8 cellular contexts compared by ENCODE assay signal in the genomic region with DNA sequence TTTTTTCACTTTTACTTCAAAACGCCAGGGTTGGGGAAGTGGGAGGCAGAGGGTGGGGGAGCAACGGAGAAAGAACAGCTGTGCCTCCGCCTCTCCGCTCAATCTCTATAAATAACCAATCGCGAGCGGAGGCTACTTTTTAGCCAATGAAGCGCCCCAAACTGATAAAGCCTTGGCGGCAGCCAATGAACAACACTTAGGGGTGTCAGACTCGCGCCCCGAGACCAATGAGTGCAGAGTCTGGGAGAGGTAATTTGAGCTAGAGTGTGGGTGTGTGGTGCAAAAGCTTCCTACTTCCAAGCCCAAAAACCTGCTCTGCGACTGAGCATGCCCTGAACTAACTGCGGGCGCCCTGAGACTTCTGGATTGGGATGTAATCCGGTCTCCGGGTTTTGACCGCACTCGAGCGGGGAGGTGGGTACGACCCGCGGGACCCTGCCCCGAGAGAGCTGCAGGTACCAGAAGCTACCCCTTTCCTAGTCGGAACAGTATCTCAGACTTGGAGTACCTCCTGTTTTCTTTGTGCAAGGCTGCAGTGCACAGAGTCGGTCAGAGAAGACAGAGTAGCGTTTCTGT. TPM values are rescaled to one million over a fixed set of nuclear protein-coding genes. Genes with fewer than 3 reads are reported as not detected.
DNase-seq lines count a peak whose midpoint lies in the region; ATAC-seq and TF ChIP-seq lines count a peak whose summit lies in the region.

No MANE protein-coding gene starts in this region.

- H2AFZ ChIP-seq in PC-9: peak overlapping the region; percentile 94

- peak; percentile 82 for ATAC-seq in GM21526 (IDR thresholded peaks at IDR 0.05; ENCODE audit: low FRiP score, unreplicated experiment)
- ATAC-seq in activated T-cell treated with anti-CD3 and anti-CD28 coated beads, Interleukin-2, amount 50 U/mL, for 72 hours (replicated peaks in 1 of 2): peak; percentile 80

- POLR2A ChIA-PET in PC-9 (lab: Charles Lee; ENCODE audit: unreplicated experiment): interaction anchor here (0.5 to 1.9 kb wide), 21 partner anchors 9 to 769 kb away, joined by 3 to 48 read pairs (median 6); partner anchors contain the start of gene P2RY1

- DNase-seq in DMS 273 (lab: John Stamatoyannopoulos, UW; ENCODE audit: unreplicated experiment) (peak; percentile 100), HuH-7 (ENCODE audit: low spot score) (peak; percentile 93), PC-9 (peak; percentile 97 to 99), esophagus squamous epithelium (lab: John Stamatoyannopoulos, UW) (peak; percentile 84)
- peak; percentile 87 to 93 for DNase-seq in activated T-cell treated with anti-CD3 and anti-CD28 coated beads, Interleukin-2, amount 50 U/mL, for 72 hours
- DNase-seq in stimulated activated CD8-positive, alpha-beta memory T cell treated with anti-CD3 and anti-CD28 coated beads, Interleukin-7, amount 100 ng/mL, for 4 hours (ENCODE audit: low read depth in 2 of 2): peak; percentile 82 to 90

- H3K27me3 ChIP-seq in PC-9 (ENCODE audit: insufficient read depth, low read depth) (no peaks in the 10 kb centered on the region), esophagus squamous epithelium (no peaks in the 10 kb centered on the region), muscle layer of duodenum (ENCODE audit: low read depth, low read length) (no peaks in the 10 kb centered on the region)

- TF ChIP-seq POLR2A in esophagus squamous epithelium (IDR thresholded peaks at IDR 0.05): peak in 3 of 4 donors; percentile 51 to 79 (median 53)

- H3K4me2 ChIP-seq in PC-9: peak overlapping the region; percentile 76

- H4K20me1 ChIP-seq in PC-9 (ENCODE audit: insufficient read depth): peaks cover 26% of the 10 kb centered on the region

- H3K9me3 Mint-ChIP-seq in activated T-cell treated with anti-CD3 and anti-CD28 coated beads, Interleukin-2, amount 50 U/mL, for 72 hours: no peaks in the 10 kb centered on the region

- CTCF ChIA-PET in PC-9 (lab: Charles Lee): interaction anchor here (0.5 to 1.7 kb wide), 6 partner anchors 16 to 607 kb away, joined by 3 to 15 read pairs (median 4); no protein-coding TSS in a partner anchor

- peaks cover 30% of the 10 kb centered on the region for H3F3A ChIP-seq in PC-9 (ENCODE audit: insufficient read depth, low read depth)

- peaks cover 4 to 5% of the 10 kb centered on the region in 2 donors for H3K36me3 Mint-ChIP-seq in activated T-cell treated with anti-CD3 and anti-CD28 coated beads, Interleukin-2, amount 50 U/mL, for 72 hours (ENCODE audit: insufficient read depth in 2 of 2)

- H3K79me2 ChIP-seq in PC-9 (ENCODE audit: low read depth): peaks cover 42% of the 10 kb centered on the region

- no peaks in the 10 kb centered on the region for H3K9me3 ChIP-seq in PC-9 (ENCODE audit: insufficient read depth, low read depth)
- no peaks in the 10 kb centered on the region for H3K9me3 ChIP-seq in esophagus squamous epithelium
- no peaks in the 10 kb centered on the region for H3K9me3 ChIP-seq in muscle layer of duodenum (ENCODE audit: control insufficient read depth in 1 of 2, low read length in 2 of 2)

- H3K27ac Mint-ChIP-seq in activated T-cell treated with anti-CD3 and anti-CD28 coated beads, Interleukin-2, amount 50 U/mL, for 72 hours: peak overlapping the region; percentile 95

- no peaks in the 10 kb centered on the region for H3K27me3 Mint-ChIP-seq in activated T-cell treated with anti-CD3 and anti-CD28 coated beads, Interleukin-2, amount 50 U/mL, for 72 hours (ENCODE audit: low read depth)

- H3K9me2 ChIP-seq in PC-9 (ENCODE audit: insufficient read depth): no peaks in the 10 kb centered on the region

- intact Hi-C loops in PC-9 (cut with micrococcal nuclease; ENCODE audit: unreplicated experiment) (loop anchor here (1.0 to 10.0 kb wide), 9 partner anchors 60 to 814 kb away; no protein-coding TSS in a partner anchor), esophagus squamous epithelium (cut with DNase I) (loop anchor here (5.0 kb wide), 2 partner anchors 109 to 126 kb away; no protein-coding TSS in a partner anchor)

- H3K36me3 ChIP-seq in PC-9 (ENCODE audit: low read depth): peaks cover 16% of the 10 kb centered on the region
- H3K36me3 ChIP-seq in esophagus squamous epithelium: no peaks in the 10 kb centered on the region
- H3K36me3 ChIP-seq in muscle layer of duodenum (ENCODE audit: control insufficient read depth in 1 of 2, insufficient read depth in 2 of 2, low read length in 2 of 2): no peaks in the 10 kb centered on the region

- peak overlapping the region; percentile 98 to 99 for H3K4me3 Mint-ChIP-seq in activated T-cell treated with anti-CD3 and anti-CD28 coated beads, Interleukin-2, amount 50 U/mL, for 72 hours

- peak overlapping the region; percentile 97 for H3K4me3 ChIP-seq in PC-9
- peak overlapping the region; percentile 88 to 97 (median 92) for H3K4me3 ChIP-seq in esophagus squamous epithelium
- peak overlapping the region; percentile 88 to 92 for H3K4me3 ChIP-seq in muscle layer of duodenum (ENCODE audit: low read depth in 1 of 2, low read length in 2 of 2)

- H3K4me1 ChIP-seq in PC-9 (replicated peaks; ENCODE audit: insufficient read depth) (peaks cover 42% of the 10 kb centered on the region), esophagus squamous epithelium (peaks cover 8 to 40% (median 16%) of the 10 kb centered on the region in 3 donors), muscle layer of duodenum (ENCODE audit: control insufficient read depth in 1 of 2, insufficient read depth in 2 of 2, low read length in 2 of 2) (peaks cover 13 to 18% of the 10 kb centered on the region in 2 donors)

- 0% methylated on average over 8 to 13 of the region's 27 CpGs for WGBS in esophagus squamous epithelium, 2 donors

- TF ChIP-seq CTCF in PC-9 (conservative IDR thresholded peaks at IDR 0.05) (no peak), esophagus squamous epithelium (IDR thresholded peaks at IDR 0.05) (no peak)

- H3K4me1 Mint-ChIP-seq in activated T-cell treated with anti-CD3 and anti-CD28 coated beads, Interleukin-2, amount 50 U/mL, for 72 hours (ENCODE audit: low read depth): peaks cover 41% of the 10 kb centered on the region

- BruUV-seq in PC-9 (replicated peaks; lab: Mats Ljungman, UMichigan): no TSS peak

- H3K27ac ChIP-seq in PC-9 (peak overlapping the region; percentile 93), esophagus squamous epithelium (peak overlapping the region; percentile 97 to 100 (median 98)), muscle layer of duodenum (ENCODE audit: low read length) (peak overlapping the region; percentile 95)

RNA-seq across cellular contexts. Expression of gene RAP2B, which starts 0.8 kb away (rescaled TPM):
- total RNA-seq in PC-9 (2021): 31.1 and 38.2 TPM in 2 replicates
- 10 to 100 TPM; 11.2 to 13.1 TPM for total RNA-seq in activated T-cell treated with anti-CD3 and anti-CD28 coated beads, Interleukin-2, amount 50 U/mL, for 72 hours
- total RNA-seq in esophagus squamous epithelium: 10 to 100 TPM; 20.1 to 39.5 (median 29.7) TPM

Comparison
In these comparisons a context has a peak if more than half of its experiments do, and no peak if none do; other contexts are left out.
1. Peak in every context shown above with its lines: DNase-seq, ATAC-seq, H3K4me3 ChIP-seq and H3K27ac ChIP-seq.